35 cellular contexts compared by ENCODE assay signal in the genomic region with DNA sequence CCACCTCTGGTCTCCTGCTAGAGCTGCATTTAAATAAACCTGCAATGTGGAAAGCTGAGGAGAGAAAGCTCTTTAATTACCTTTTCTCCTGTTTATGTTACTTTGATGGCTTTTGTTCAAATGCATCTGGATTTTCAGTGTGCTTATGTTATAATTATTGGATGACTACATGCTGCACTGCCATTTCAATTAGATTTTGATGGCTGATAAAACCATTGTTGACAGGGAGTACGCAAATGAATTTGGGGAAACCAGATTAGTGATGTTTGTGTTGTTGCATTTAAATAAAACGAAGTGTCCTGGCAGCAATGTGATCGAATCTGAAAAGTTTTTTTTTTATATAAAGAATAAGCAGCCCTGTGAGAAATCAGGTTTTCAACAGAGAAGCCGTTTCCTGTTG.
"Had no signal": no experiment of that assay in that cellular context is flagged by ENCODE, and none has a peak within 500 bp of the region (broad histone marks: within the 10 kb centered on the region; RNA-seq: fewer than 3 reads in every experiment).

No MANE protein-coding gene starts in this region.

- H3K27ac ChIP-seq: adrenal gland, body of pancreas, esophagus muscularis mucosa, foreskin keratinocyte, gastrocnemius medialis, WERI-Rb-1 had no signal

- H3K27me3 ChIP-seq: adrenal gland, body of pancreas, esophagus muscularis mucosa, foreskin keratinocyte, gastrocnemius medialis, heart left ventricle had no signal

- DNase-seq: activated B cell treated with CpG ODN at 0.5 μM for 24 hours; activated CD4-positive, alpha-beta memory T cell treated with anti-CD3 and anti-CD28 coated beads for 36 hours; activated CD4-positive, alpha-beta T cell treated with anti-CD3 and anti-CD28 coated beads for 36 hours; activated CD4-positive, alpha-beta T cell treated with anti-CD3 and anti-CD28 coated beads, Interleukin-2, amount 10 ng/mL, durations not matched to agents 24 days and 14 days; activated CD8-positive, alpha-beta memory T cell treated with anti-CD3 and anti-CD28 coated beads, Interleukin-2, amount 10 ng/mL, durations not matched to agents 7 days and 5 days; activated CD8-positive, alpha-beta memory T cell treated with anti-CD3 and anti-CD28 coated beads, Interleukin-2, amount 50 U/mL, for 4 hours; activated CD8-positive, alpha-beta T cell treated with anti-CD3 and anti-CD28 coated beads, Interleukin-2, amount 10 ng/mL, durations not matched to agents 7 days and 5 days; activated effector memory CD4-positive, alpha-beta T cell treated with anti-CD3 and anti-CD28 coated beads, Interleukin-2, amount 50 U/mL, for 16 hours; activated naive CD4-positive, alpha-beta T cell treated with anti-CD3 and anti-CD28 coated beads for 36 hours; activated naive CD8-positive, alpha-beta T cell treated with anti-CD3 and anti-CD28 coated beads for 36 hours; activated naive CD8-positive, alpha-beta T cell treated with anti-CD3 and anti-CD28 coated beads, Interleukin-2, amount 50 U/mL, for 24 hours; activated T-cell treated with anti-CD3 and anti-CD28 coated beads, Interleukin-2, amount 50 U/mL, for 1 hour; activated T-cell treated with anti-CD3 and anti-CD28 coated beads, Interleukin-2, amount 50 U/mL, for 48 hours; adrenal gland; aorta; body of pancreas; caudate nucleus; cortex of kidney; dermis blood vessel endothelial cell; effector CD4-positive, alpha-beta T cell; effector memory CD8-positive, alpha-beta T cell; erythroblast; foreskin keratinocyte; gastrocnemius medialis; glutamatergic neuron; heart left ventricle; T-helper 17 cell; T1000; WERI-Rb-1 had no signal

- H3K27ac Mint-ChIP-seq: activated B cell treated with CpG ODN at 0.5 μM for 24 hours; activated CD4-positive, alpha-beta memory T cell treated with anti-CD3 and anti-CD28 coated beads for 36 hours; activated CD4-positive, alpha-beta T cell treated with anti-CD3 and anti-CD28 coated beads for 36 hours; activated CD4-positive, alpha-beta T cell treated with anti-CD3 and anti-CD28 coated beads, Interleukin-2, amount 10 ng/mL, durations not matched to agents 24 days and 14 days; activated CD8-positive, alpha-beta memory T cell treated with anti-CD3 and anti-CD28 coated beads, Interleukin-2, amount 10 ng/mL, durations not matched to agents 7 days and 5 days; activated CD8-positive, alpha-beta T cell treated with anti-CD3 and anti-CD28 coated beads, Interleukin-2, amount 10 ng/mL, durations not matched to agents 7 days and 5 days; activated naive CD4-positive, alpha-beta T cell treated with anti-CD3 and anti-CD28 coated beads for 36 hours; activated naive CD4-positive, alpha-beta T cell treated with anti-CD3 and anti-CD28 coated beads, Interleukin-2, amount 50 U/mL, for 24 hours; activated naive CD8-positive, alpha-beta T cell treated with anti-CD3 and anti-CD28 coated beads for 36 hours; activated naive CD8-positive, alpha-beta T cell treated with anti-CD3 and anti-CD28 coated beads, Interleukin-2, amount 50 U/mL, for 24 hours; activated T-helper 1 cell treated with anti-CD3 and anti-CD28 coated beads, Interleukin-12 subunit alpha, Interleukin-12 subunit beta, Interleukin-2, Interleukin-4 antibody, amounts not matched to agents 30 ng/mL and 10 ng/mL and 1 ng/mL, durations not matched to agents 14 hours and 24 hours and 36 hours; activated T-helper 2 cell treated with anti-CD3 and anti-CD28 coated beads, Interferon-gamma antibody, Interleukin-2, Interleukin-4, amounts not matched to agents 10 μg/mL and 5 μg/mL and 100 μg/mL, durations not matched to agents 14 hours and 24 hours and 36 hours; effector memory CD8-positive, alpha-beta T cell; T-helper 17 cell; T-helper 2 cell treated with Interferon-gamma antibody and Interleukin-4, amounts not matched to agents 5 μg/mL and 100 μg/mL, for 36 hours had no signal

- H3K36me3 Mint-ChIP-seq: activated CD4-positive, alpha-beta memory T cell treated with anti-CD3 and anti-CD28 coated beads for 36 hours; activated CD8-positive, alpha-beta memory T cell treated with anti-CD3 and anti-CD28 coated beads, Interleukin-2, amount 10 ng/mL, durations not matched to agents 7 days and 5 days; activated naive CD4-positive, alpha-beta T cell treated with anti-CD3 and anti-CD28 coated beads, Interleukin-2, amount 50 U/mL, for 24 hours; activated naive CD8-positive, alpha-beta T cell treated with anti-CD3 and anti-CD28 coated beads for 36 hours had no signal

- H3K4me3 Mint-ChIP-seq: activated B cell treated with CpG ODN at 0.5 μM for 24 hours; activated CD4-positive, alpha-beta memory T cell treated with anti-CD3 and anti-CD28 coated beads for 36 hours; activated CD4-positive, alpha-beta T cell treated with anti-CD3 and anti-CD28 coated beads for 36 hours; activated CD4-positive, alpha-beta T cell treated with anti-CD3 and anti-CD28 coated beads, Interleukin-2, amount 10 ng/mL, durations not matched to agents 24 days and 14 days; activated CD8-positive, alpha-beta memory T cell treated with anti-CD3 and anti-CD28 coated beads, Interleukin-2, amount 10 ng/mL, durations not matched to agents 7 days and 5 days; activated CD8-positive, alpha-beta T cell treated with anti-CD3 and anti-CD28 coated beads, Interleukin-2, amount 10 ng/mL, durations not matched to agents 7 days and 5 days; activated naive CD4-positive, alpha-beta T cell treated with anti-CD3 and anti-CD28 coated beads for 36 hours; activated naive CD4-positive, alpha-beta T cell treated with anti-CD3 and anti-CD28 coated beads, Interleukin-2, amount 50 U/mL, for 24 hours; activated naive CD8-positive, alpha-beta T cell treated with anti-CD3 and anti-CD28 coated beads for 36 hours; activated naive CD8-positive, alpha-beta T cell treated with anti-CD3 and anti-CD28 coated beads, Interleukin-2, amount 50 U/mL, for 24 hours; activated T-helper 1 cell treated with anti-CD3 and anti-CD28 coated beads, Interleukin-12 subunit alpha, Interleukin-12 subunit beta, Interleukin-2, Interleukin-4 antibody, amounts not matched to agents 30 ng/mL and 10 ng/mL and 1 ng/mL, durations not matched to agents 14 hours and 24 hours and 36 hours; effector memory CD8-positive, alpha-beta T cell; T-helper 17 cell; T-helper 2 cell treated with Interferon-gamma antibody and Interleukin-4, amounts not matched to agents 5 μg/mL and 100 μg/mL, for 36 hours had no signal

- H3K9me3 Mint-ChIP-seq: activated B cell treated with CpG ODN at 0.5 μM for 24 hours; activated CD4-positive, alpha-beta memory T cell treated with anti-CD3 and anti-CD28 coated beads for 36 hours; activated CD4-positive, alpha-beta T cell treated with anti-CD3 and anti-CD28 coated beads, Interleukin-2, amount 10 ng/mL, durations not matched to agents 24 days and 14 days; activated naive CD4-positive, alpha-beta T cell treated with anti-CD3 and anti-CD28 coated beads for 36 hours; activated naive CD4-positive, alpha-beta T cell treated with anti-CD3 and anti-CD28 coated beads, Interleukin-2, amount 50 U/mL, for 24 hours; activated naive CD8-positive, alpha-beta T cell treated with anti-CD3 and anti-CD28 coated beads for 36 hours; activated naive CD8-positive, alpha-beta T cell treated with anti-CD3 and anti-CD28 coated beads, Interleukin-2, amount 50 U/mL, for 24 hours; activated T-helper 1 cell treated with anti-CD3 and anti-CD28 coated beads, Interleukin-12 subunit alpha, Interleukin-12 subunit beta, Interleukin-2, Interleukin-4 antibody, amounts not matched to agents 30 ng/mL and 10 ng/mL and 1 ng/mL, durations not matched to agents 14 hours and 24 hours and 36 hours; activated T-helper 2 cell treated with anti-CD3 and anti-CD28 coated beads, Interferon-gamma antibody, Interleukin-2, Interleukin-4, amounts not matched to agents 10 μg/mL and 5 μg/mL and 100 μg/mL, durations not matched to agents 14 hours and 24 hours and 36 hours; effector memory CD8-positive, alpha-beta T cell; T-helper 2 cell treated with Interferon-gamma antibody and Interleukin-4, amounts not matched to agents 5 μg/mL and 100 μg/mL, for 36 hours had no signal

- H3K4me1 ChIP-seq: foreskin keratinocyte, gastrocnemius medialis had no signal

- H3K27me3 Mint-ChIP-seq: activated B cell treated with CpG ODN at 0.5 μM for 24 hours; activated CD4-positive, alpha-beta T cell treated with anti-CD3 and anti-CD28 coated beads, Interleukin-2, amount 10 ng/mL, durations not matched to agents 24 days and 14 days; activated CD8-positive, alpha-beta memory T cell treated with anti-CD3 and anti-CD28 coated beads, Interleukin-2, amount 10 ng/mL, durations not matched to agents 7 days and 5 days; activated naive CD4-positive, alpha-beta T cell treated with anti-CD3 and anti-CD28 coated beads, Interleukin-2, amount 50 U/mL, for 24 hours; activated naive CD8-positive, alpha-beta T cell treated with anti-CD3 and anti-CD28 coated beads for 36 hours had no signal

- H3K36me3 ChIP-seq: adrenal gland, esophagus muscularis mucosa, gastrocnemius medialis, heart left ventricle, WERI-Rb-1 had no signal

- H3K4me1 Mint-ChIP-seq: activated B cell treated with CpG ODN at 0.5 μM for 24 hours; activated CD4-positive, alpha-beta T cell treated with anti-CD3 and anti-CD28 coated beads, Interleukin-2, amount 10 ng/mL, durations not matched to agents 24 days and 14 days; activated naive CD8-positive, alpha-beta T cell treated with anti-CD3 and anti-CD28 coated beads, Interleukin-2, amount 50 U/mL, for 24 hours had no signal

- H3K9me3 ChIP-seq: adrenal gland, body of pancreas, esophagus muscularis mucosa, gastrocnemius medialis, heart left ventricle had no signal

- H3K4me3 ChIP-seq: adrenal gland, body of pancreas, esophagus muscularis mucosa, gastrocnemius medialis, heart left ventricle had no signal

- ATAC-seq: activated CD4-positive, alpha-beta T cell treated with anti-CD3 and anti-CD28 coated beads for 36 hours; activated CD4-positive, CD25-positive, alpha-beta regulatory T cell treated with anti-CD3 and anti-CD28 coated beads, Interleukin-2, amount 50 U/mL, for 24 hours; activated CD8-positive, alpha-beta memory T cell treated with anti-CD3 and anti-CD28 coated beads, Interleukin-2, amount 10 ng/mL, durations not matched to agents 7 days and 5 days; activated CD8-positive, alpha-beta T cell treated with anti-CD3 and anti-CD28 coated beads, Interleukin-2, amount 10 ng/mL, durations not matched to agents 7 days and 5 days; activated naive CD8-positive, alpha-beta T cell treated with anti-CD3 and anti-CD28 coated beads, Interleukin-2, amount 50 U/mL, for 24 hours; body of pancreas; effector memory CD8-positive, alpha-beta T cell; foreskin keratinocyte; gastrocnemius medialis; T-helper 17 cell had no signal
